In the genomic region with DNA sequence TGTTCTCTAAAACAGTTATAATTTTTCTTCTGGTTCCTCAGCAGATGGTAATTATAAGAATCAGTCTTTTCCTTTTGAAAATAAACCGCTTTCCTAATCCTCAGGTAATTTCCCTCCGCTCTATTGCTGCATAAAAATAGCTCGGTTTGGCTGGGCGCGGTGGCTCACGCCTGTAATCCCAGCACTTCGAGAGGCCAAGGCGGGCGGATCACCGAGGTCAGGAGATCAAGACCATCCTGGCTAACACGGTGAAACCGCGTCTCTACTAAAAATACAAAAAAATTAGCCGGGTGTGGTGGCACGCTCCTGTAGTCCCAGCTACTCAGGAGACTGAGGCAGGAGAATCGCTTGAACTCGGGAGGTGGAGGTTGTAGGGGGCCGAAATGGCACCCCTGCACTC, we compare ENCODE assay signal across 2 cellular contexts. TPM values are rescaled to one million over a fixed set of nuclear protein-coding genes. Genes with fewer than 3 reads are reported as not detected.
"Had no signal": no experiment of that assay in that cellular context is flagged by ENCODE, and none has a peak within 500 bp of the region (broad histone marks: within the 10 kb centered on the region; RNA-seq: fewer than 3 reads in every experiment).

No MANE protein-coding gene starts in this region.

RNA-seq across cellular contexts. Expression of a gene that starts 19.2 kb away (rescaled TPM):
- total RNA-seq: MCF 10A, NCI-H460 had no signal
